Comparison of ENCODE assay signal across 14 cellular contexts in genomic region chr7:112213735-112214134, GRCh38. TPM values are rescaled to one million over a fixed set of nuclear protein-coding genes. Genes with fewer than 3 reads are reported as not detected.
DNase-seq lines count a peak whose midpoint lies in the region; ATAC-seq and TF ChIP-seq lines count a peak whose summit lies in the region.
"Had no signal": no experiment of that assay in that cellular context is flagged by ENCODE, and none has a peak within 500 bp of the region (broad histone marks: within the 10 kb centered on the region; RNA-seq: fewer than 3 reads in every experiment).

No MANE protein-coding gene starts in this region.

- no peaks in the 10 kb centered on the region for H3K36me3 ChIP-seq in left ventricle myocardium inferior

- H3K36me3 Mint-ChIP-seq in activated CD4-positive, alpha-beta T cell treated with anti-CD3 and anti-CD28 coated beads for 36 hours (ENCODE audit: low read depth) = peaks cover 4% of the 10 kb centered on the region
- peaks cover 2% of the 10 kb centered on the region for H3K36me3 Mint-ChIP-seq in activated CD4-positive, alpha-beta T cell treated with anti-CD3 and anti-CD28 coated beads, Interleukin-2, amount 10 ng/mL, durations not matched to agents 7 days and 5 days (ENCODE audit: low read depth)
- H3K36me3 Mint-ChIP-seq in stimulated activated effector memory CD8-positive, alpha-beta T cell treated with anti-CD3 and anti-CD28 coated beads, Interleukin-12 subunit alpha, Interleukin-12 subunit beta, amount 100 ng/mL, for 72 hours = no peaks in the 10 kb centered on the region

- peaks cover 57% of the 10 kb centered on the region for H3K4me1 ChIP-seq in left ventricle myocardium inferior

- H3K4me3 Mint-ChIP-seq in activated CD4-positive, alpha-beta T cell treated with anti-CD3 and anti-CD28 coated beads for 36 hours = no peak overlapping the region
- H3K4me3 Mint-ChIP-seq in activated CD4-positive, alpha-beta T cell treated with anti-CD3 and anti-CD28 coated beads, Interleukin-2, amount 10 ng/mL, durations not matched to agents 7 days and 5 days = no peak overlapping the region
- H3K4me3 Mint-ChIP-seq in stimulated activated effector memory CD8-positive, alpha-beta T cell treated with anti-CD3 and anti-CD28 coated beads, Interleukin-12 subunit alpha, Interleukin-12 subunit beta, amount 100 ng/mL, for 72 hours = no peak overlapping the region
- H3K4me3 Mint-ChIP-seq: B cell; CD4-positive, alpha-beta T cell; H9 had no signal

- H3K27me3 ChIP-seq in left ventricle myocardium inferior (ENCODE audit: low read depth) = no peaks in the 10 kb centered on the region

- H3K9me3 ChIP-seq in left ventricle myocardium inferior (replicated peaks) = no peaks in the 10 kb centered on the region

- H3K27ac ChIP-seq in left ventricle myocardium inferior (replicated peaks) = peak overlapping the region; percentile 25
- H3K27ac ChIP-seq: GM23248 had no signal

- no peak for DNase-seq in activated CD4-positive, alpha-beta T cell treated with anti-CD3 and anti-CD28 coated beads for 36 hours
- no peak for DNase-seq in activated CD4-positive, alpha-beta T cell treated with anti-CD3 and anti-CD28 coated beads, Interleukin-2, amount 10 ng/mL, durations not matched to agents 7 days and 5 days
- DNase-seq in left ventricle myocardium inferior (no peak), Right ventricle myocardium inferior (ENCODE audit: missing footprints) (no peak), activated gamma-delta T cell (lab: John Stamatoyannopoulos, UW) (no peak)
- DNase-seq in stimulated activated effector memory CD8-positive, alpha-beta T cell treated with anti-CD3 and anti-CD28 coated beads, Interleukin-12 subunit alpha, Interleukin-12 subunit beta, amount 100 ng/mL, for 72 hours (ENCODE audit: low spot score in 2 of 2) = no peak
- DNase-seq: C1 segment of cervical spinal cord; Calu3; CD4-positive, alpha-beta T cell; DMS 273 treated with DMSO at 0.1 percent for 48 hours; GM23248; H9 had no signal

- CTCF ChIA-PET in activated CD4-positive, alpha-beta T cell treated with anti-CD3 and anti-CD28 coated beads for 36 hours (lab: Charles Lee) = no interaction called here
- CTCF ChIA-PET in activated CD4-positive, alpha-beta T cell treated with anti-CD3 and anti-CD28 coated beads, Interleukin-2, amount 10 ng/mL, durations not matched to agents 7 days and 5 days (lab: Charles Lee) = interaction anchor here (1.3 kb wide), 1 partner anchor 15 kb away, joined by 4 read pairs; no protein-coding TSS in a partner anchor

- no peak for TF ChIP-seq CTCF in left ventricle myocardium inferior (IDR thresholded peaks at IDR 0.05; ENCODE audit: borderline replicate concordance)

- POLR2A ChIA-PET in activated CD4-positive, alpha-beta T cell treated with anti-CD3 and anti-CD28 coated beads for 36 hours (lab: Charles Lee) = no interaction called here
- POLR2A ChIA-PET in activated CD4-positive, alpha-beta T cell treated with anti-CD3 and anti-CD28 coated beads, Interleukin-2, amount 10 ng/mL, durations not matched to agents 7 days and 5 days (lab: Charles Lee) = no interaction called here

- H3K27ac Mint-ChIP-seq in activated CD4-positive, alpha-beta T cell treated with anti-CD3 and anti-CD28 coated beads for 36 hours = no peak overlapping the region
- no peak overlapping the region for H3K27ac Mint-ChIP-seq in activated CD4-positive, alpha-beta T cell treated with anti-CD3 and anti-CD28 coated beads, Interleukin-2, amount 10 ng/mL, durations not matched to agents 7 days and 5 days
- H3K27ac Mint-ChIP-seq in stimulated activated effector memory CD8-positive, alpha-beta T cell treated with anti-CD3 and anti-CD28 coated beads, Interleukin-12 subunit alpha, Interleukin-12 subunit beta, amount 100 ng/mL, for 72 hours = no peak overlapping the region
- H3K27ac Mint-ChIP-seq: B cell; CD4-positive, alpha-beta T cell; H9 had no signal

- H3K4me1 Mint-ChIP-seq in activated CD4-positive, alpha-beta T cell treated with anti-CD3 and anti-CD28 coated beads for 36 hours = peaks cover 47% of the 10 kb centered on the region
- H3K4me1 Mint-ChIP-seq in activated CD4-positive, alpha-beta T cell treated with anti-CD3 and anti-CD28 coated beads, Interleukin-2, amount 10 ng/mL, durations not matched to agents 7 days and 5 days = peaks cover 5% of the 10 kb centered on the region
- H3K4me1 Mint-ChIP-seq in stimulated activated effector memory CD8-positive, alpha-beta T cell treated with anti-CD3 and anti-CD28 coated beads, Interleukin-12 subunit alpha, Interleukin-12 subunit beta, amount 100 ng/mL, for 72 hours = peaks cover 39% of the 10 kb centered on the region

- H3K9me3 Mint-ChIP-seq in activated CD4-positive, alpha-beta T cell treated with anti-CD3 and anti-CD28 coated beads for 36 hours (ENCODE audit: low read depth) = no peaks in the 10 kb centered on the region
- no peaks in the 10 kb centered on the region for H3K9me3 Mint-ChIP-seq in activated CD4-positive, alpha-beta T cell treated with anti-CD3 and anti-CD28 coated beads, Interleukin-2, amount 10 ng/mL, durations not matched to agents 7 days and 5 days
- no peaks in the 10 kb centered on the region for H3K9me3 Mint-ChIP-seq in stimulated activated effector memory CD8-positive, alpha-beta T cell treated with anti-CD3 and anti-CD28 coated beads, Interleukin-12 subunit alpha, Interleukin-12 subunit beta, amount 100 ng/mL, for 72 hours
- H3K9me3 Mint-ChIP-seq: CD4-positive, alpha-beta T cell; H9 had no signal

- intact Hi-C loops in activated CD4-positive, alpha-beta T cell treated with anti-CD3 and anti-CD28 coated beads for 36 hours (cut with DNase I, micrococcal nuclease) = no loop called here
- intact Hi-C loops in left ventricle myocardium inferior (cut with micrococcal nuclease) (no loop called here), Right ventricle myocardium inferior (cut with DNase I) (loop anchor here (5.0 kb wide), 1 partner anchor 239 kb away; the partner anchor contains the start of gene IFRD1)

- peak; percentile 72 for ATAC-seq in activated CD4-positive, alpha-beta T cell treated with anti-CD3 and anti-CD28 coated beads for 36 hours
- no peak for ATAC-seq in Right ventricle myocardium inferior
- peak; percentile 47 for ATAC-seq in HG02610 (IDR thresholded peaks at IDR 0.05; ENCODE audit: unreplicated experiment)
- peak; percentile 84 for ATAC-seq in stimulated activated effector memory CD8-positive, alpha-beta T cell treated with anti-CD3 and anti-CD28 coated beads, Interleukin-12 subunit alpha, Interleukin-12 subunit beta, amount 100 ng/mL, for 72 hours

- H3K27me3 Mint-ChIP-seq in activated CD4-positive, alpha-beta T cell treated with anti-CD3 and anti-CD28 coated beads for 36 hours = no peaks in the 10 kb centered on the region
- H3K27me3 Mint-ChIP-seq in activated CD4-positive, alpha-beta T cell treated with anti-CD3 and anti-CD28 coated beads, Interleukin-2, amount 10 ng/mL, durations not matched to agents 7 days and 5 days = no peaks in the 10 kb centered on the region
- H3K27me3 Mint-ChIP-seq: B cell; CD4-positive, alpha-beta T cell had no signal

- H3K4me3 ChIP-seq in left ventricle myocardium inferior = no peak overlapping the region
- H3K4me3 ChIP-seq: GM23248 had no signal

RNA-seq across cellular contexts. Expression of gene ZNF277, which starts 7.2 kb away (rescaled TPM):
- 10 to 100 TPM; 17.6 to 21.4 TPM for total RNA-seq in activated CD4-positive, alpha-beta T cell treated with anti-CD3 and anti-CD28 coated beads for 36 hours
- total RNA-seq in activated CD4-positive, alpha-beta T cell treated with anti-CD3 and anti-CD28 coated beads, Interleukin-2, amount 10 ng/mL, durations not matched to agents 7 days and 5 days = 10 to 100 TPM; 21.2 to 21.5 TPM
- total RNA-seq in left ventricle myocardium inferior = 14.6 TPM
- total RNA-seq in Right ventricle myocardium inferior = 15.7 TPM

RNA-seq across cellular contexts. Expression of gene DOCK4, which starts 7.5 kb away (rescaled TPM):
- total RNA-seq in activated CD4-positive, alpha-beta T cell treated with anti-CD3 and anti-CD28 coated beads for 36 hours = under 1 TPM; 0.32 TPM
- total RNA-seq in activated CD4-positive, alpha-beta T cell treated with anti-CD3 and anti-CD28 coated beads, Interleukin-2, amount 10 ng/mL, durations not matched to agents 7 days and 5 days = under 1 TPM; 0.12 to 0.25 TPM
- total RNA-seq in left ventricle myocardium inferior (15.2 TPM), Right ventricle myocardium inferior (16.8 TPM)

Comparison
In these comparisons a context has a peak if more than half of its experiments do, and no peak if none do; other contexts are left out.
1. RNA of gene DOCK4, which starts 7.5 kb away (total RNA-seq): 16.8 TPM in Right ventricle myocardium inferior (single experiment) and 15.2 TPM in left ventricle myocardium inferior (single experiment); 0.32 TPM in activated CD4-positive, alpha-beta T cell treated with anti-CD3 and anti-CD28 coated beads for 36 hours and 0.12 to 0.25 TPM in activated CD4-positive, alpha-beta T cell treated with anti-CD3 and anti-CD28 coated beads, Interleukin-2, amount 10 ng/mL, durations not matched to agents 7 days and 5 days; every median in the first group is over 10 times any median in the second.